1 cellular context compared by ENCODE assay signal in genomic region chr16:46688657-46689491, GRCh38.
A peak's percentile ranks its signal among the peaks of the same experiment; 100 is the strongest.
TF ChIP-seq lines count a peak whose summit lies in the region.

Gene VPS35, minus strand, starts transcription at chr16:46689178. Its CDS starts 45 bp downstream, at chr16:46689133.

TF ChIP-seq in HepG2, 621 proteins besides CTCF, POLR2A, EP300 and RAD21 (continued from another document and continues in another):
- TF ChIP-seq ZKSCAN1 (IDR thresholded peaks at IDR 0.05; ENCODE audit: low read length) (no peak), ZNF17 (CRISPR knock-in tag; IDR thresholded peaks at IDR 0.05) (no peak), ZNF839 (CRISPR knock-in tag; IDR thresholded peaks at IDR 0.05; ENCODE audit: borderline replicate concordance) (no peak), ZFP1 (CRISPR knock-in tag; IDR thresholded peaks at IDR 0.05) (no peak; the same call in 1 of the 2 replicates), ZNF180 (CRISPR knock-in tag; IDR thresholded peaks at IDR 0.05; ENCODE audit: borderline replicate concordance, low read depth) (peak; percentile 57; the same call in 1 of the 2 replicates), ZKSCAN5 (CRISPR knock-in tag; IDR thresholded peaks at IDR 0.05) (0 out of 2 replicates have a peak, but pooled peaks have one; percentile 38), ZNF605 (CRISPR knock-in tag; IDR thresholded peaks at IDR 0.05) (peak; percentile 66), ARHGAP35 (CRISPR knock-in tag; IDR thresholded peaks at IDR 0.05; ENCODE audit: borderline replicate concordance) (no peak; the same call in 1 of the 2 replicates), ZBTB7B (CRISPR knock-in tag; IDR thresholded peaks at IDR 0.05) (peak; percentile 92), RFX5 (IDR thresholded peaks at IDR 0.05; ENCODE audit: low read depth, low read length) (no peak; the same call in 1 of the 2 replicates), AGO2 (optimal IDR thresholded peaks at IDR 0.05; ENCODE audit: low read depth, low read length) (peak; percentile 88), KAT7 (CRISPR knock-in tag; IDR thresholded peaks at IDR 0.05; ENCODE audit: borderline replicate concordance) (peak; percentile 53), ZNF614 (CRISPR knock-in tag; IDR thresholded peaks at IDR 0.05; ENCODE audit: borderline replicate concordance) (peak; percentile 9), ARNT (IDR thresholded peaks at IDR 0.05) (no peak), ZNF615 (CRISPR knock-in tag; IDR thresholded peaks at IDR 0.05; ENCODE audit: borderline replicate concordance) (no peak), KDM5A (IDR thresholded peaks at IDR 0.05; ENCODE audit: borderline replicate concordance, low read length) (peak; percentile 87), CREB3 (CRISPR knock-in tag; IDR thresholded peaks at IDR 0.05) (peak; percentile 15; the same call in 1 of the 2 replicates), CBX5 (CRISPR knock-in tag; IDR thresholded peaks at IDR 0.05; ENCODE audit: borderline replicate concordance) (no peak), STAT6 (CRISPR knock-in tag; IDR thresholded peaks at IDR 0.05; ENCODE audit: borderline replicate concordance) (0 out of 2 replicates have a peak, but pooled peaks have one; percentile 78), IKZF4 (CRISPR knock-in tag; IDR thresholded peaks at IDR 0.05; ENCODE audit: borderline replicate concordance, low read depth, not compliant biosample characterization) (peak; percentile 41), NFIC (IDR thresholded peaks at IDR 0.05; ENCODE audit: low read length) (no peak), ZHX2 (IDR thresholded peaks at IDR 0.05; ENCODE audit: low read depth) (peak; percentile 16; the same call in 1 of the 2 replicates), ZHX2 (CRISPR knock-in tag; IDR thresholded peaks at IDR 0.05; ENCODE audit: borderline replicate concordance) (peak; percentile 83; the same call in 1 of the 2 replicates), MED8 (CRISPR knock-in tag; IDR thresholded peaks at IDR 0.05; ENCODE audit: insufficient replicate concordance) (peak; percentile 47), ZNF432 (CRISPR knock-in tag; IDR thresholded peaks at IDR 0.05; ENCODE audit: borderline replicate concordance) (no peak), GATAD2A (CRISPR knock-in tag; IDR thresholded peaks at IDR 0.05) (peak; percentile 38), ADNP (CRISPR knock-in tag; IDR thresholded peaks at IDR 0.05) (no peak), YY1 (IDR thresholded peaks at IDR 0.05; ENCODE audit: insufficient read depth, insufficient replicate concordance, low read depth, low read length) (peak; percentile 79), MTERF4 (CRISPR knock-in tag; IDR thresholded peaks at IDR 0.05) (peak; percentile 96; the same call in 1 of the 2 replicates), ZNF225 (CRISPR knock-in tag; IDR thresholded peaks at IDR 0.05) (0 out of 2 replicates have a peak, but pooled peaks have one; percentile 25), NAIF1 (CRISPR knock-in tag; IDR thresholded peaks at IDR 0.05; ENCODE audit: borderline replicate concordance) (no peak), KLF12 (CRISPR knock-in tag; IDR thresholded peaks at IDR 0.05; ENCODE audit: borderline replicate concordance) (peak; percentile 99), HBP1 (CRISPR knock-in tag; IDR thresholded peaks at IDR 0.05; ENCODE audit: low read depth) (peak; percentile 34; the same call in 1 of the 2 replicates), RNF219 (CRISPR knock-in tag; IDR thresholded peaks at IDR 0.05) (no peak), NRL (CRISPR knock-in tag; IDR thresholded peaks at IDR 0.05; ENCODE audit: borderline replicate concordance) (0 out of 2 replicates have a peak, but pooled peaks have one; percentile 50), HNF1B (CRISPR knock-in tag; IDR thresholded peaks at IDR 0.05) (peak; percentile 62), RXRA (CRISPR knock-in tag; IDR thresholded peaks at IDR 0.05) (no peak; the same call in 1 of the 2 replicates), MLX (CRISPR knock-in tag; IDR thresholded peaks at IDR 0.05) (0 out of 2 replicates have a peak, but pooled peaks have one; percentile 36), SNRNP70 (IDR thresholded peaks at IDR 0.05; ENCODE audit: low read depth, low read length) (no peak), MBD4 (IDR thresholded peaks at IDR 0.05; ENCODE audit: borderline replicate concordance, low read length) (no peak), SP5 (CRISPR knock-in tag; IDR thresholded peaks at IDR 0.05; ENCODE audit: borderline replicate concordance, low read depth) (peak; percentile 65; the same call in 1 of the 2 replicates), IRF1 (CRISPR knock-in tag; IDR thresholded peaks at IDR 0.05; ENCODE audit: low read depth) (no peak)
